Comparison of ENCODE assay signal across 8 cellular contexts in the genomic region with DNA sequence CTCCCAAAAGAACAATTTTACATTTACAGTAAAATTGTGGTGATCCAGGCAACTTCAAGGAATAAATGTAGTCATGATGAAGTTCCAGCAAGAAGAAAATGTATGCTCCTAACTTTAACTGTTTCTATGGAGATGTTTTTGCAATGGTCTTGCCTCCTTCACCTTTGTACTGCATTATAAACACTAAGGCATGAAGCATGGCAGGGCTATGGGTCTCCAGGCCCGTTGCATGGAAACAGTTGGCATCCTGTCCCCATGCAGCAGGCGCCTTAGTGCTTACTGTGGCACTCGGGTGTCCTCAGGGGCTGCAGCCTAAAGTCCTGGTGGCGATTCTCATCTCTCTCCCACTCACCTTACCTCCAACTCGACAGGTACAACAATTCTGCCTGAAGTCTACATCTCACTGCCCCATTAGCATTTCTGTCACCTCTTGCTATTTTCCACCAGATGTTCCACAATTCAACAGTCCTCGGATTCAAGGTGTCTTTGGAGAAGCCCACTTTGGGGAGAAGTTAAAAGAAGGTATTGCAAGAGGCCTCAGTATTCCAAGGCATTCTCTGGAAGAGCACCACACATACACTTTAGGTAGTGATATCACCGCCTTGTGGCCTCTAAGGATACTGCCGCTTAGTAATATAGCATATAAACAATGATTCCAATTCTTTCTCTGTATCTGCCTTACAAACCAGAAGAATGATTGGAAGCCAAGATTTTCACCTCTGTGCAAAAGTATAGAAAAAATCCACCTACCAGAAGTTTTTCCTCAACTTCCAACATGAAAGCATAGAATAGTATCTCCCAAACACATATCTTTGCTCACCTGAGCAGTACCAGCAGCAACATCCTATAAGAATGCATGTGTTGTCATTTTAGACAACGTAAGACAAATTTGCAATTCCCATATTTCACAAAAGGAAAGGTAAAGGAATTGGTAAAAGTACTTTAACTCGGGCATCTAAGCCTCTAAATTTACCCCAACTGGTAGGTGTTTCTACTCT. TPM values are rescaled to one million over a fixed set of nuclear protein-coding genes. Genes with fewer than 3 reads are reported as not detected.
DNase-seq lines count a peak whose midpoint lies in the region; ATAC-seq lines count a peak whose summit lies in the region.

No MANE protein-coding gene starts in this region.

- peaks cover 9% of the 10 kb centered on the region for H3K27me3 ChIP-seq in CD4-positive, alpha-beta memory T cell (ENCODE audit: insufficient read depth, low read length)

- no peaks in the 10 kb centered on the region for H3K9me3 Mint-ChIP-seq in CD4-positive, alpha-beta memory T cell
- H3K9me3 Mint-ChIP-seq in stimulated activated naive B cell treated with anti-CD40 and anti-IgM and Interleukin-4, amounts not matched to agents 10 μg/mL and 1 μg/mL and 100 μg/mL, for 72 hours = no peaks in the 10 kb centered on the region

- H3K9me3 ChIP-seq in CD4-positive, alpha-beta memory T cell (ENCODE audit: control insufficient read depth in 1 of 2, low read length in 2 of 2) = no peaks in the 10 kb centered on the region

- peaks cover 4 to 10% (median 6%) of the 10 kb centered on the region in 4 donors for H3K4me1 Mint-ChIP-seq in CD4-positive, alpha-beta memory T cell
- H3K4me1 Mint-ChIP-seq in stimulated activated naive B cell treated with anti-CD40 and anti-IgM and Interleukin-4, amounts not matched to agents 10 μg/mL and 1 μg/mL and 100 μg/mL, for 72 hours = peaks cover 3 to 5% of the 10 kb centered on the region in 2 donors

- H3K36me3 ChIP-seq in CD4-positive, alpha-beta memory T cell (ENCODE audit: insufficient read depth, low read length) = no peaks in the 10 kb centered on the region

- peak; percentile 49 for ATAC-seq in GM18861 (IDR thresholded peaks at IDR 0.05; ENCODE audit: unreplicated experiment)
- no peak for ATAC-seq in stimulated activated naive B cell treated with anti-CD40 and anti-IgM and Interleukin-4, amounts not matched to agents 10 μg/mL and 1 μg/mL and 100 μg/mL, for 72 hours (replicated peaks)
- ATAC-seq in GM21737 (IDR thresholded peaks at IDR 0.05; ENCODE audit: unreplicated experiment) = no peak

- H3K4me3 Mint-ChIP-seq in CD4-positive, alpha-beta memory T cell = no peak overlapping the region
- H3K4me3 Mint-ChIP-seq in stimulated activated naive B cell treated with anti-CD40 and anti-IgM and Interleukin-4, amounts not matched to agents 10 μg/mL and 1 μg/mL and 100 μg/mL, for 72 hours = no peak overlapping the region

- H3K27ac Mint-ChIP-seq in CD4-positive, alpha-beta memory T cell = no peak overlapping the region
- H3K27ac Mint-ChIP-seq in stimulated activated naive B cell treated with anti-CD40 and anti-IgM and Interleukin-4, amounts not matched to agents 10 μg/mL and 1 μg/mL and 100 μg/mL, for 72 hours = no peak overlapping the region

- POLR2A ChIA-PET in CD4-positive, alpha-beta memory T cell (lab: Charles Lee; ENCODE audit: partially characterized antibody) = no interaction called here

- CTCF ChIA-PET in CD4-positive, alpha-beta memory T cell (lab: Charles Lee; ENCODE audit: partially characterized antibody) = interaction anchor here (1.0 to 3.8 kb wide), 4 partner anchors 8 to 110 kb away, joined by 5 to 14 read pairs (median 10); no protein-coding TSS in a partner anchor

- H3K36me3 Mint-ChIP-seq in CD4-positive, alpha-beta memory T cell = peaks cover 0 to 2% of the 10 kb centered on the region in 2 donors
- H3K36me3 Mint-ChIP-seq in stimulated activated naive B cell treated with anti-CD40 and anti-IgM and Interleukin-4, amounts not matched to agents 10 μg/mL and 1 μg/mL and 100 μg/mL, for 72 hours = no peaks in the 10 kb centered on the region

- DNase-seq in Ammon's horn (ENCODE audit: low spot score) = peak; percentile 60
- peak; percentile 49 for DNase-seq in NCI-H1105 (lab: John Stamatoyannopoulos, UW)
- DNase-seq in kidney glomerular epithelial cell (lab: John Stamatoyannopoulos, UW) = peak; percentile 50
- no peak for DNase-seq in CD4-positive, alpha-beta memory T cell
- DNase-seq in stimulated activated naive B cell treated with anti-CD40 and anti-IgM and Interleukin-4, amounts not matched to agents 10 μg/mL and 1 μg/mL and 100 μg/mL, for 72 hours = no peak

- H3K4me3 ChIP-seq in CD4-positive, alpha-beta memory T cell (ENCODE audit: low read length in 2 of 2) = no peak overlapping the region

- intact Hi-C loops in CD4-positive, alpha-beta memory T cell (cut with micrococcal nuclease) = no loop called here

- H3K27ac ChIP-seq in angular gyrus (ENCODE audit: low read depth, low read length) = peak overlapping the region; percentile 14
- H3K27ac ChIP-seq in CD4-positive, alpha-beta memory T cell (ENCODE audit: low read depth, low read length) = no peak overlapping the region

- peaks cover 31 to 35% of the 10 kb centered on the region in 2 donors for H3K27me3 Mint-ChIP-seq in CD4-positive, alpha-beta memory T cell
- H3K27me3 Mint-ChIP-seq in stimulated activated naive B cell treated with anti-CD40 and anti-IgM and Interleukin-4, amounts not matched to agents 10 μg/mL and 1 μg/mL and 100 μg/mL, for 72 hours = peaks cover 39 to 46% of the 10 kb centered on the region in 2 donors

- H3K4me1 ChIP-seq in CD4-positive, alpha-beta memory T cell (ENCODE audit: insufficient read depth, low read length) = peaks cover 4% of the 10 kb centered on the region

RNA-seq across cellular contexts. Expression of a gene that starts 5.1 kb away (rescaled TPM):
- under 1 TPM; 0.23 to 0.42 TPM for total RNA-seq in CD4-positive, alpha-beta memory T cell
- not detected for polyA plus RNA-seq in CD4-positive, alpha-beta memory T cell

Comparison
In these comparisons a context has a peak if more than half of its experiments do, and no peak if none do; other contexts are left out.
1. DNase-seq: peak in Ammon's horn (single experiment), NCI-H1105 (single experiment) and kidney glomerular epithelial cell (single experiment); none in CD4-positive, alpha-beta memory T cell (0 of 5) and stimulated activated naive B cell treated with anti-CD40 and anti-IgM and Interleukin-4, amounts not matched to agents 10 μg/mL and 1 μg/mL and 100 μg/mL, for 72 hours (single experiment).